ENCODE assay signal across 1 cellular context in the genomic region with DNA sequence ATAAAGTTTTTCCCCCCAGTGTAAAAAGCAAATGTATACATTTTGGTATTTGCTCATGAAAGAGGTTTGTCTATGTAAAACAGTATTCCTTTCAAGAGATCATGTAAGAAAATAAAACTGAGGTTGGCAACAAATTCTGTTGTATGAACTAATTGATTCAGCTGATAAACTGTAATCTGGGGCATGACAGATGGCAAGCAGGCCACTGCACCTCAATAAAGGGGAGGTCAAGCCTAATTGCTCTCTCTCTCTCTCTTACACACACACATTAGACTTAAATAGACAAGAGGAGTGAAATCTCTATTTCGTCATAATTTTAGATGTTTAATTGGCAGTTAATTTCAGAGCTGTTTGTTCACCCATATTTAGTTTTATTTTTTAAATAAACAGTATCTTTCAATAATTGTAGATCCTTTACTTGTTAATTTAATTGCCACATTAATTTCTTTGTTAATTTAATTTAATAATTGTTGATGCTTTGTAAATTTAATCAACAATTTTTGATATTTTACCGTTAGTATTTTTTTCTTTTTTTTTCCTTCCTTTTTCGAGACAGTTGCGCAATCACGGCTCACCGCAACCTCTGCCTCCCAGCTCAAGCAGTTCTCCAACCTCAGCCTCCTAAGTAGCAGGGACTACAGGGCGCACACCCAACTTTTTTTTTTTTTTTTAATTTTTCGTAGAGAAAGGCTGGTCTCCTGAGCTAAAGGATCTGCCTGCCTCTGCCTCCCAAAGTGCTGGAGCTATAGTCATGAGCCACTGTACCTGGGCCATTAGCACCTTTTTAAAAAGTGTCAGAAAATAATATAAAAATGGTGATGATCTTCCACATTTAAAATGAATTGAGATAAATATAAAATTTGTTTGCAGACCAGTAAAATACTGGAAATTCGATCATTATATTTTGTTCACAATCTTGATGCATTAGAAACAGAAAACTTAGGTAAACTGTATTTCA.
TF ChIP-seq lines count a peak whose summit lies in the region.

No MANE protein-coding gene starts in this region.

TF ChIP-seq in K562, 482 proteins besides CTCF, POLR2A, EP300 and RAD21 (continued from another document):
- TF ChIP-seq, protein P1, sequence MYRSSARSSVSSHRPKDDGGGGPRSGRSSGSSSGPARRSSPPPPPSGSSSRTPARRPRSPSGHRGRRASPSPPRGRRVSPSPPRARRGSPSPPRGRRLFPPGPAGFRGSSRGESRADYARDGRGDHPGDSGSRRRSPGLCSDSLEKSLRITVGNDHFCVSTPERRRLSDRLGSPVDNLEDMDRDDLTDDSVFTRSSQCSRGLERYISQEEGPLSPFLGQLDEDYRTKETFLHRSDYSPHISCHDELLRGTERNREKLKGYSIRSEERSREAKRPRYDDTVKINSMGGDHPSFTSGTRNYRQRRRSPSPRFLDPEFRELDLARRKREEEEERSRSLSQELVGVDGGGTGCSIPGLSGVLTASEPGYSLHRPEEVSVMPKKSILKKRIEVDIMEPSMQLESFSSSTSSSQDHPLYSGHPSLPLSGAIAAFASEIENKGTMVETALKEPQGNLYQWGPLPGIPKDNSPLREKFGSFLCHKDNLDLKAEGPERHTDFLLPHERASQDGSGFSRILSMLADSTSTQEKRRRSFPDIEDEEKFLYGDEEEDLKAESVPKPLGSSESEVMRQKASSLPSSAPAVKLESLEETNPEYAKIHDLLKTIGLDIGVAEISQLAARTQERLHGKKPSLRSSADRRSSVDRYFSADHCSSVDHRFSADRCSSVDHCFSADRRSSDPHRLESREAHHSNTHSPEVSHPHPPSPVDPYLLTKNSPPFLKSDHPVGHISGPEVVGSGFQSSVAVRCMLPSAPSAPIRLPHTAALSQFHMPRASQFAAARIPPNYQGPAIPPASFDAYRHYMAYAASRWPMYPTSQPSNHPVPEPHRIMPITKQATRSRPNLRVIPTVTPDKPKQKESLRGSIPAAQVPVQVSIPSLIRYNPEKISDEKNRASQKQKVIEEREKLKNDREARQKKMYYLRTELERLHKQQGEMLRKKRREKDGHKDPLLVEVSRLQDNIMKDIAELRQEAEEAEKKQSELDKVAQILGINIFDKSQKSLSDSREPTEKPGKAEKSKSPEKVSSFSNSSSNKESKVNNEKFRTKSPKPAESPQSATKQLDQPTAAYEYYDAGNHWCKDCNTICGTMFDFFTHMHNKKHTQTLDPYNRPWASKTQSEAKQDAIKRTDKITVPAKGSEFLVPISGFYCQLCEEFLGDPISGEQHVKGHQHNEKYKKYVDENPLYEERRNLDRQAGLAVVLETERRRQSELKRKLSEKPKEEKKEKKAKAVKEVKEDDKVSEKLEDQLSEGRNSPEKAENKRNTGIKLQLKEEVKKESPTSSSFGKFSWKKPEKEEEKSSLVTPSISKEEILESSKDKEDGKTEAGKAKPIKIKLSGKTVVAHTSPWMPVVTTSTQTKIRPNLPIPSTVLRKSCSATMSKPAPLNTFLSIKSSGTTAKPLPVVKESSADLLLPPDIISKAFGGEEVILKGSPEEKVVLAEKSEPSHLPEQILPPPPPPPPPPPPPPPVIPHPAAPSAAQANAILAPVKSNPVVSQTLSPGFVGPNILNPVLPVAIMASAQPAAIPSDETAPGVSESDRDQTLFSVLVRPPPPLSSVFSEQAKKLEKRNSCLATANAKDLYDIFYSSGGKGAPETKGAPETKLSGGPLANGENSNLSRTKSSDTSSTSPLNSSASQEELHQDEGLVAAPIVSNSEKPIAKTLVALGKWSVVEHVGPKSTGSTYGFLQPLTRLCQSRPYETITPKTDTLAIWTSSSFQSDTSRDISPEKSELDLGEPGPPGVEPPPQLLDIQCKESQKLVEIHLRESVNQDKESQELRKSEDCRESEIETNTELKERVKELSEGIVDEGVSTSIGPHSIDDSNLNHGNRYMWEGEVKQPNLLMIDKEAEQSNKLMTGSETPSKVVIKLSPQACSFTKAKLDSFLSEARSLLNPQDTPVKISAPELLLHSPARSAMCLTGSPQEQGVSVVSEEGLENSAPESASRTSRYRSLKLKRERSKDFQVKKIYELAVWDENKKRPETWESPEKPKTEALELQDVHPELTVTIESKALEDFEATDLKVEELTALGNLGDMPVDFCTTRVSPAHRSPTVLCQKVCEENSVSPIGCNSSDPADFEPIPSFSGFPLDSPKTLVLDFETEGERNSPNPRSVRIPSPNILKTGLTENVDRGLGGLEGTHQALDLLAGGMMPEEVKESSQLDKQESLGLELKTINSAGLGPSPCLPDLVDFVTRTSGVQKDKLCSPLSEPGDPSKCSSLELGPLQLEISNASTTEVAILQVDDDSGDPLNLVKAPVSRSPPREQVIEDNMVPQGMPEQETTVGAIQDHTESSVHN (IDR thresholded peaks at IDR 0.05; ENCODE audit: borderline replicate concordance in 1 of 2, low read depth in 1 of 2): no peak
- 0 out of 4 replicates have a peak, but pooled peaks of 1 of the 2 experiments have one; percentile 14 for TF ChIP-seq RCOR1 (IDR thresholded peaks at IDR 0.05; ENCODE audit: borderline replicate concordance in 1 of 2, low read depth in 2 of 2, low read length in 2 of 2)
- no peak for TF ChIP-seq ZNF197 (CRISPR knock-in tag; IDR thresholded peaks at IDR 0.05; ENCODE audit: low read depth)
TF ChIP-seq in K562: peak in this region for 7.
